8 cellular contexts compared by ENCODE assay signal in the genomic region with DNA sequence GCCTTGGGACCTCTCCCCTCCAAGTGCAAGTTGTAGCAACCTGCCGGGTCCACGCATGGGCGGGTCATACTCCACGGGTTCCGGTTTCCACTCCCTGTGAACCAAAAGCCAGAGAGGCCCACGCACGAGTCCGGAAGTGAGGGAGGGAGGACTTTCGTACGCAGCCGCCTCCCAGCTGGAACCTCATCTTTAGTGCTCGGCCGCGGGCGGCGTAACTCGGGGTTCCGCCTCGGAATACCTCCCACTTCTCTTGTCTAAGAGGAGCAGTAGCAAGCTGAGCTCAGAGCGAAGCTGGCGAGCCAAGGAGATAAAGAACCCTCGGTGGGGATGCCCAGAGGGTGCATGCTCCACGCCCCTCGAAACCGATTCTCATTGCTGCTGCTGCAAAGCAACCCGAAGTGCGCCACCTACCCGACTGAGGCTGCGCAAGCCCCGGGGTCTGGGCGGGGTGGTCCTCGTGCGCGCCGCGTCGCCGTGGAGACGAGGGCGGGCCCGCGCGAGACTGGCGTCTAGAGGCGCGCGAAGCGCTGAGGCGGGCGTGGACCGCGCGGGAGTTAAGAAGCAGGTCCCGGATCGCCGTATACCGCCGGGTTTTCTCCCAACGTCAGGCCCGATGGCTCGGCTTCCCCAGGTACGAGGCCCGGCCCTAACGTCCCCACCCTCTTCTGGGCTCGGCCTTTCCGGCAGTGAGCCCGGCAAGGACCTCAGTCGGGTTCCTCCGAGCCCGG. TPM values are rescaled to one million over a fixed set of nuclear protein-coding genes. Genes with fewer than 3 reads are reported as not detected.
DNase-seq lines count a peak whose midpoint lies in the region; ATAC-seq lines count a peak whose summit lies in the region.

A gene with protein sequence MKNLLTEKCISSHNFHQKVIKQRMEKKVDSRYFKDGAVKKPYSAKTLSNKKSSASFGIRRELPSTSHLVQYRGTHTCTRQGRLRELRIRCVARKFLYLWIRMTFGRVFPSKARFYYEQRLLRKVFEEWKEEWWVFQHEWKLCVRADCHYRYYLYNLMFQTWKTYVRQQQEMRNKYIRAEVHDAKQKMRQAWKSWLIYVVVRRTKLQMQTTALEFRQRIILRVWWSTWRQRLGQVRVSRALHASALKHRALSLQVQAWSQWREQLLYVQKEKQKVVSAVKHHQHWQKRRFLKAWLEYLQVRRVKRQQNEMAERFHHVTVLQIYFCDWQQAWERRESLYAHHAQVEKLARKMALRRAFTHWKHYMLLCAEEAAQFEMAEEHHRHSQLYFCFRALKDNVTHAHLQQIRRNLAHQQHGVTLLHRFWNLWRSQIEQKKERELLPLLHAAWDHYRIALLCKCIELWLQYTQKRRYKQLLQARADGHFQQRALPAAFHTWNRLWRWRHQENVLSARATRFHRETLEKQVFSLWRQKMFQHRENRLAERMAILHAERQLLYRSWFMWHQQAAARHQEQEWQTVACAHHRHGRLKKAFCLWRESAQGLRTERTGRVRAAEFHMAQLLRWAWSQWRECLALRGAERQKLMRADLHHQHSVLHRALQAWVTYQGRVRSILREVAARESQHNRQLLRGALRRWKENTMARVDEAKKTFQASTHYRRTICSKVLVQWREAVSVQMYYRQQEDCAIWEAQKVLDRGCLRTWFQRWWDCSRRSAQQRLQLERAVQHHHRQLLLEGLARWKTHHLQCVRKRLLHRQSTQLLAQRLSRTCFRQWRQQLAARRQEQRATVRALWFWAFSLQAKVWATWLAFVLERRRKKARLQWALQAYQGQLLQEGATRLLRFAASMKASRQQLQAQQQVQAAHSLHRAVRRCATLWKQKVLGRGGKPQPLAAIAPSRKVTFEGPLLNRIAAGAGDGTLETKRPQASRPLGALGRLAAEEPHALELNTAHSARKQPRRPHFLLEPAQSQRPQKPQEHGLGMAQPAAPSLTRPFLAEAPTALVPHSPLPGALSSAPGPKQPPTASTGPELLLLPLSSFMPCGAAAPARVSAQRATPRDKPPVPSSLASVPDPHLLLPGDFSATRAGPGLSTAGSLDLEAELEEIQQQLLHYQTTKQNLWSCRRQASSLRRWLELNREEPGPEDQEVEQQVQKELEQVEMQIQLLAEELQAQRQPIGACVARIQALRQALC (plus strand): TSS at position 530 of the 728 bp plus-strand sequence. CDS start 11,749 bp downstream, outside the sequence.

- no peaks in the 10 kb centered on the region for H3K36me3 ChIP-seq in endocrine pancreas (ENCODE audit: control insufficient read depth, insufficient read depth, low read length)

- CTCF ChIA-PET in activated CD8-positive, alpha-beta memory T cell treated with anti-CD3 and anti-CD28 coated beads, Interleukin-2, amount 10 ng/mL, durations not matched to agents 7 days and 5 days (lab: Charles Lee), result interaction anchor here (0.7 to 1.0 kb wide), 3 partner anchors 20 to 474 kb away, joined by 3 to 4 read pairs (median 3); no protein-coding TSS in a partner anchor

- peak; percentile 81 for ATAC-seq in GM21360 (IDR thresholded peaks at IDR 0.05; ENCODE audit: unreplicated experiment)
- ATAC-seq in activated CD8-positive, alpha-beta memory T cell treated with anti-CD3 and anti-CD28 coated beads, Interleukin-2, amount 10 ng/mL, durations not matched to agents 7 days and 5 days, result peak; percentile 92

- peak within 1 kb of the TSS; percentile 78 for H3K4me3 ChIP-seq in endocrine pancreas (ENCODE audit: control insufficient read depth, insufficient read depth, low read length)

- peak within 1 kb of the TSS; percentile 88 for H3K4me3 Mint-ChIP-seq in activated CD8-positive, alpha-beta memory T cell treated with anti-CD3 and anti-CD28 coated beads, Interleukin-2, amount 10 ng/mL, durations not matched to agents 7 days and 5 days

- DNase-seq in COR-L47 (lab: John Stamatoyannopoulos, UW) (peak; percentile 89), HT1080 (ENCODE audit: low read depth) (peak; percentile 87), NOMO-1 treated with dmso at 0.1 percent for 144 hours (lab: John Stamatoyannopoulos, UW; ENCODE audit: unreplicated experiment) (peak; percentile 82), mesenteric fat pad (ENCODE audit: low spot score) (peak; percentile 95)
- DNase-seq in activated CD8-positive, alpha-beta memory T cell treated with anti-CD3 and anti-CD28 coated beads, Interleukin-2, amount 10 ng/mL, durations not matched to agents 7 days and 5 days, result peak; percentile 97
- DNase-seq in stimulated activated CD8-positive, alpha-beta memory T cell treated with anti-CD3 and anti-CD28 coated beads, Interleukin-15, amount 100 ng/mL, for 24 hours (ENCODE audit: low read depth), result peak; percentile 90

- peaks cover 22% of the 10 kb centered on the region for H3K36me3 Mint-ChIP-seq in activated CD8-positive, alpha-beta memory T cell treated with anti-CD3 and anti-CD28 coated beads, Interleukin-2, amount 10 ng/mL, durations not matched to agents 7 days and 5 days

- peaks cover 40% of the 10 kb centered on the region for H3K4me1 Mint-ChIP-seq in activated CD8-positive, alpha-beta memory T cell treated with anti-CD3 and anti-CD28 coated beads, Interleukin-2, amount 10 ng/mL, durations not matched to agents 7 days and 5 days

- no peaks in the 10 kb centered on the region for H3K9me3 ChIP-seq in endocrine pancreas (ENCODE audit: control insufficient read depth, low read length)

- no peaks in the 10 kb centered on the region for H3K27me3 ChIP-seq in endocrine pancreas (ENCODE audit: control insufficient read depth, insufficient read depth, low read length)

- peak within 1 kb of the TSS; percentile 96 for H3K27ac Mint-ChIP-seq in activated CD8-positive, alpha-beta memory T cell treated with anti-CD3 and anti-CD28 coated beads, Interleukin-2, amount 10 ng/mL, durations not matched to agents 7 days and 5 days

- peak within 1 kb of the TSS; percentile 83 for H3K9ac ChIP-seq in endocrine pancreas (ENCODE audit: control insufficient read depth, insufficient read depth, low read length)

- H3K4me1 ChIP-seq in endocrine pancreas (ENCODE audit: control insufficient read depth, insufficient read depth, low read length), result no peaks in the 10 kb centered on the region

- H3K9me3 Mint-ChIP-seq in activated CD8-positive, alpha-beta memory T cell treated with anti-CD3 and anti-CD28 coated beads, Interleukin-2, amount 10 ng/mL, durations not matched to agents 7 days and 5 days (ENCODE audit: low read depth), result no peaks in the 10 kb centered on the region

- H3K27me3 Mint-ChIP-seq in activated CD8-positive, alpha-beta memory T cell treated with anti-CD3 and anti-CD28 coated beads, Interleukin-2, amount 10 ng/mL, durations not matched to agents 7 days and 5 days, result no peaks in the 10 kb centered on the region

RNA-seq across cellular contexts. Expression of the gene that starts here (rescaled TPM):
- 18.3 and 20.1 TPM in 2 replicates for total RNA-seq in HT1080 (2014; rRNA removed; shearing (Covaris generic))
- polyA plus RNA-seq in HT1080 (2015; cell fraction: cytosol; rRNA removed), result 8.1 and 9.7 TPM in 2 replicates
- 60.0 and 62.6 TPM in 2 replicates for polyA plus RNA-seq in HT1080 (2015; cell fraction: nucleus; rRNA removed)
- 100 to 1,000 TPM; 150 to 192 TPM for total RNA-seq in activated CD8-positive, alpha-beta memory T cell treated with anti-CD3 and anti-CD28 coated beads, Interleukin-2, amount 10 ng/mL, durations not matched to agents 7 days and 5 days
- total RNA-seq in mesenteric fat pad, result 22.5 TPM

Comparison
In these comparisons a context has a peak if more than half of its experiments do, and no peak if none do; other contexts are left out.
1. Peak in every context shown above with its lines: DNase-seq, ATAC-seq and H3K4me3 ChIP-seq.